ENCODE assay signal across 15 cellular contexts in genomic region chr5:105735704-105736103, GRCh38.
"Had no signal": no experiment of that assay in that cellular context is flagged by ENCODE, and none has a peak within 500 bp of the region (broad histone marks: within the 10 kb centered on the region; RNA-seq: fewer than 3 reads in every experiment).

No MANE protein-coding gene starts in this region.

- H3K4me3 Mint-ChIP-seq: naive thymus-derived CD8-positive, alpha-beta T cell; type B pancreatic cell had no signal

- H3K36me3 Mint-ChIP-seq: naive thymus-derived CD8-positive, alpha-beta T cell; type B pancreatic cell had no signal

- H3K4me3 ChIP-seq: hepatocyte, mucosa of descending colon, suprapubic skin, thyroid gland had no signal

- ATAC-seq: esophagus mucosa; mucosa of descending colon; naive thymus-derived CD8-positive, alpha-beta T cell; sciatic nerve had no signal

- H3K27ac Mint-ChIP-seq: naive thymus-derived CD8-positive, alpha-beta T cell; type B pancreatic cell had no signal

- H3K9me3 Mint-ChIP-seq: type B pancreatic cell had no signal

- H3K27me3 Mint-ChIP-seq: naive thymus-derived CD8-positive, alpha-beta T cell; type B pancreatic cell had no signal

- H3K36me3 ChIP-seq: neutrophil, suprapubic skin, thyroid gland had no signal

- H3K27me3 ChIP-seq: hepatocyte, neutrophil, suprapubic skin, thyroid gland had no signal

- H3K27ac ChIP-seq: hepatocyte, neutrophil, suprapubic skin, thyroid gland had no signal

- H3K4me1 Mint-ChIP-seq: naive thymus-derived CD8-positive, alpha-beta T cell had no signal

- DNase-seq: cortex of kidney; effector memory CD4-positive, alpha-beta T cell; foreskin melanocyte; head of caudate nucleus; kidney glomerular epithelial cell; mucosa of descending colon; naive thymus-derived CD8-positive, alpha-beta T cell; stimulated activated naive CD4-positive, alpha-beta T cell treated with Interleukin-2 at 50 U/mL for 16 hours; thyroid gland had no signal
